8 cellular contexts compared by ENCODE assay signal in the genomic region with DNA sequence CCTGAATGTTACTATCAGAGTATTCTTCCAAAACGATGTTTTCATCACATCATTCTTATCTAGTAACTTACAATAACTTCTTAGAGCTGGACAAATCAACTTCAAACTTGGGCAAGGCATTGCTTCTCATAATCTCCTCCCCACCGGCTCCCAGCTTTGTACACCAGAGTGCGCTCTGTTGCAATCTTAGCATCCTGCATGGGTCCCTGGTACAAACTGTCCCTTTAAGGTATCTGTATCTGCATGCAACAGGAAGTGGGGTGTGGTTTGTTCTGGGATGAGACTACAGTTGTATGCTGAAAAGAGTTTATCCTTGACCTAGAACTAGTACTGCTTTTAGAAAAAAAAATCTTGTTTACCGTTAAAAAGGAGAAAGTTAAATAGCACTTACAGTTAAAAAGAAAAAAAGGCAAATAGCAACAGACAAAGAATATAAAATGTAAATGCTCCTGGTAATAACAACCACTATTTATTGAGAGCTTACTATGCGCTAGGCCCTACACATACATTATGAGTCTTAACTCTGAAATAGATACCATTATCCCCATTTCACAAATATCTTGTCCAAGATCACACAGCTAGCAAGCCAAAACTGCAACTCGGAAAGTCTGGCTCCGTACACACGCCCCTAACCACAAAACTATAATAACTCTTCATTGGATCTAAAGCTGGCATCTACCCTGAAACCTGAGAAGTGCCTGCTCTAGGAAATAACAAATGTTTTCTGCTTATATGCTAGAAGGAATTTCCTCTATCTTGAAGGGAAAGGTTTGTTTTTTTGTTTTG. TPM values are rescaled to one million over a fixed set of nuclear protein-coding genes. Genes with fewer than 3 reads are reported as not detected.
A peak's percentile ranks its signal among the peaks of the same experiment; 100 is the strongest.
DNase-seq lines count a peak whose midpoint lies in the region; ATAC-seq and TF ChIP-seq lines count a peak whose summit lies in the region.

No MANE protein-coding gene starts in this region.

- H3K27ac Mint-ChIP-seq in activated naive CD4-positive, alpha-beta T cell treated with anti-CD3 and anti-CD28 coated beads, Interleukin-2, amount 50 U/mL, for 72 hours = peak overlapping the region; percentile 29 to 62

- ATAC-seq in GM21515 (IDR thresholded peaks at IDR 0.05; ENCODE audit: unreplicated experiment) = peak; percentile 100
- peak; percentile 95 to 98 for ATAC-seq in activated naive CD4-positive, alpha-beta T cell treated with anti-CD3 and anti-CD28 coated beads, Interleukin-2, amount 50 U/mL, for 72 hours

- no peak for TF ChIP-seq POLR2A in vagina (IDR thresholded peaks at IDR 0.05)

- H3K4me3 ChIP-seq in vagina = no peak overlapping the region

- TF ChIP-seq CTCF in vagina (IDR thresholded peaks at IDR 0.05) = no peak

- no peaks in the 10 kb centered on the region for H3K4me1 ChIP-seq in vagina

- no peaks in the 10 kb centered on the region for H3K27me3 ChIP-seq in vagina

- intact Hi-C loops in vagina (cut with DNase I) = no loop called here

- peaks cover 4 to 13% of the 10 kb centered on the region in 2 donors for H3K36me3 Mint-ChIP-seq in activated naive CD4-positive, alpha-beta T cell treated with anti-CD3 and anti-CD28 coated beads, Interleukin-2, amount 50 U/mL, for 72 hours

- no peak overlapping the region for H3K27ac ChIP-seq in vagina

- H3K36me3 ChIP-seq in vagina = no peaks in the 10 kb centered on the region

- no peaks in the 10 kb centered on the region for H3K9me3 ChIP-seq in vagina

- DNase-seq in EH (ENCODE audit: low read depth) (peak; percentile 75), HT1080 (ENCODE audit: low read depth) (peak; percentile 60), SKM-1 (lab: John Stamatoyannopoulos, UW; ENCODE audit: unreplicated experiment) (peak; percentile 74), iPS-NIHi7 (ENCODE audit: extremely low spot score) (peak; percentile 61), vagina (ENCODE audit: extremely low spot score in 2 of 2) (no peak)
- DNase-seq in activated naive CD4-positive, alpha-beta T cell treated with anti-CD3 and anti-CD28 coated beads, Interleukin-2, amount 50 U/mL, for 72 hours (ENCODE audit: low spot score in 2 of 2) = peak; percentile 69 to 75
- peak; percentile 60 to 79 for DNase-seq in stimulated activated CD4-positive, alpha-beta T cell treated with anti-CD3 and anti-CD28 coated beads, Interleukin-4, amount 100 ng/mL, for 4 hours

- H3K9me3 Mint-ChIP-seq in activated naive CD4-positive, alpha-beta T cell treated with anti-CD3 and anti-CD28 coated beads, Interleukin-2, amount 50 U/mL, for 72 hours = peaks cover 3% of the 10 kb centered on the region in 2 donors

RNA-seq across cellular contexts. Expression of a gene that starts 9.8 kb away (rescaled TPM):
- 6.3 and 7.4 TPM in 2 replicates for total RNA-seq in HT1080 (2014; rRNA removed; shearing (Covaris generic))
- 8.0 and 11.0 TPM in 2 replicates for polyA plus RNA-seq in HT1080 (2015; cell fraction: cytosol; rRNA removed)
- 5.6 and 6.0 TPM in 2 replicates for polyA plus RNA-seq in HT1080 (2015; cell fraction: nucleus; rRNA removed)
- total RNA-seq in activated naive CD4-positive, alpha-beta T cell treated with anti-CD3 and anti-CD28 coated beads, Interleukin-2, amount 50 U/mL, for 72 hours = 10 to 100 TPM; 59.6 to 83.3 TPM
- 35.8 TPM for total RNA-seq in vagina

Comparison
In these comparisons a context has a peak if more than half of its experiments do, and no peak if none do; other contexts are left out.
1. DNase-seq: peak in EH (single experiment), HT1080 (single experiment), SKM-1 (single experiment), activated naive CD4-positive, alpha-beta T cell treated with anti-CD3 and anti-CD28 coated beads, Interleukin-2, amount 50 U/mL, for 72 hours (2 of 2), iPS-NIHi7 (single experiment) and stimulated activated CD4-positive, alpha-beta T cell treated with anti-CD3 and anti-CD28 coated beads, Interleukin-4, amount 100 ng/mL, for 4 hours (2 of 2); none in vagina (0 of 2).